7 cellular contexts compared by ENCODE assay signal in genomic region chr6:32972353-32973143, GRCh38. TPM values are rescaled to one million over a fixed set of nuclear protein-coding genes. Genes with fewer than 3 reads are reported as not detected.
DNase-seq lines count a peak whose midpoint lies in the region; ATAC-seq, FAIRE-seq and TF ChIP-seq lines count a peak whose summit lies in the region.

No MANE protein-coding gene starts in this region.

- no peaks in the 10 kb centered on the region for H3K9me3 ChIP-seq in pancreas

- peaks cover 7 to 24% (median 11%) of the 10 kb centered on the region in 3 donors for H3K4me1 ChIP-seq in pancreas

- WGBS in pancreas, 2 donors: 0% methylated on average over 70 of the region's 70 CpGs

- intact Hi-C loops in pancreas (cut with DNase I): no loop called here

- no peak for TF ChIP-seq CTCF in foreskin fibroblast (IDR thresholded peaks at IDR 0.05; ENCODE audit: low read depth, low read length)
- TF ChIP-seq CTCF in pancreas (IDR thresholded peaks at IDR 0.05): no peak

- ATAC-seq in GM19043 (IDR thresholded peaks at IDR 0.05; ENCODE audit: low read depth, unreplicated experiment) (peak; percentile 14), pancreas (peak; percentile 0 to 4 (median 0))

- peak overlapping the region; percentile 25 to 99 (median 64) for H3K27ac ChIP-seq in pancreas

- peaks cover 17 to 39% (median 22%) of the 10 kb centered on the region in 3 donors for H3K36me3 ChIP-seq in pancreas

- DNase-seq in NCI-H1105 (lab: John Stamatoyannopoulos, UW): peak; percentile 56
- DNase-seq in activated T-helper 1 cell treated with Interleukin-2 at 50 U/mL for 16 hours (ENCODE audit: low read depth): peak; percentile 47
- DNase-seq in foreskin fibroblast: peak in 1 of 2 donors; percentile 25
- peak in 3 of 6 donors; percentile 71 to 88 (median 73) for DNase-seq in pancreas
- DNase-seq in GOT3 (lab: John Stamatoyannopoulos, UW): no peak
- DNase-seq in GF-D8 (lab: John Stamatoyannopoulos, UW): no peak

- no peak for FAIRE-seq in pancreas (lab: Jason Lieb, UNC)

- H3K4me3 ChIP-seq in foreskin fibroblast (ENCODE audit: low read depth in 1 of 2, low read length in 2 of 2) (peak overlapping the region; percentile 74 to 95), pancreas (peak overlapping the region; percentile 87 to 98 (median 95))

- no peaks in the 10 kb centered on the region for H3K27me3 ChIP-seq in pancreas

RNA-seq across cellular contexts. Expression of gene BRD2, which starts 4.2 kb away (rescaled TPM):
- 10 to 100 TPM; 50.5 to 98.4 (median 80.2) TPM for total RNA-seq in pancreas
- 100 to 1,000 TPM in 1 of 2 donors, 10 to 100 TPM in 1; 94.3 to 128 TPM for polyA plus RNA-seq in pancreas

RNA-seq across cellular contexts. Expression of gene HLA-DMA, which starts 19.7 kb away (rescaled TPM):
- total RNA-seq in pancreas: 10 to 100 TPM in 4 of 6 donors, 1 to 10 TPM in 2; 6.8 to 72.9 (median 17.0) TPM
- polyA plus RNA-seq in pancreas: 10 to 100 TPM; 25.0 to 34.0 TPM

RNA-seq across cellular contexts. Expression of gene HLA-DMB, which starts 31.7 kb away (rescaled TPM):
- total RNA-seq in pancreas: 10 to 100 TPM in 2 of 6 donors, 1 to 10 TPM in 4; 1.9 to 42.6 (median 4.3) TPM
- 1 to 10 TPM; 2.7 to 6.2 TPM for polyA plus RNA-seq in pancreas

RNA-seq across cellular contexts. Expression of gene HLA-DOA, which starts 36.8 kb away (rescaled TPM):
- total RNA-seq in pancreas: 10 to 100 TPM in 1 of 6 donors, 1 to 10 TPM in 3, under 1 TPM in 2; 0.60 to 16.5 (median 2.2) TPM
- polyA plus RNA-seq in pancreas: under 1 TPM; 0.38 to 0.46 TPM

Comparison
In these comparisons a context has a peak if more than half of its experiments do, and no peak if none do; other contexts are left out.
1. DNase-seq: peak in NCI-H1105 (single experiment) and activated T-helper 1 cell treated with Interleukin-2 at 50 U/mL for 16 hours (single experiment); none in GOT3 (single experiment) and GF-D8 (single experiment).